Comparison of ENCODE assay signal across 13 cellular contexts in genomic region chr1:235246022-235246948, GRCh38.
DNase-seq lines count a peak whose midpoint lies in the region; ATAC-seq, FAIRE-seq and TF ChIP-seq lines count a peak whose summit lies in the region.
"Had no signal": no experiment of that assay in that cellular context is flagged by ENCODE, and none has a peak within 500 bp of the region (broad histone marks: within the 10 kb centered on the region; RNA-seq: fewer than 3 reads in every experiment).

No MANE protein-coding gene starts in this region.

- no peaks in the 10 kb centered on the region for H3K9me3 Mint-ChIP-seq in CD14-positive monocyte
- no peaks in the 10 kb centered on the region for H3K9me3 Mint-ChIP-seq in central memory CD8-positive, alpha-beta T cell
- H3K9me3 Mint-ChIP-seq: activated B cell treated with CpG ODN at 0.5 μM for 24 hours had no signal

- no peak for TF ChIP-seq POLR2A in GM12892 (IDR thresholded peaks at IDR 0.05; ENCODE audit: low read depth, low read length)

- H3K4me1 Mint-ChIP-seq in CD14-positive monocyte: peaks cover 7% of the 10 kb centered on the region
- peaks cover 26% of the 10 kb centered on the region for H3K4me1 Mint-ChIP-seq in central memory CD8-positive, alpha-beta T cell

- peaks cover 41 to 60% of the 10 kb centered on the region in 2 donors for H3K36me3 Mint-ChIP-seq in CD14-positive monocyte
- H3K36me3 Mint-ChIP-seq in central memory CD8-positive, alpha-beta T cell (ENCODE audit: insufficient read depth): peaks cover 30% of the 10 kb centered on the region

- H3K27ac Mint-ChIP-seq in CD14-positive monocyte: peak overlapping the region in 4 of 7 donors; percentile 18 to 60 (median 50)
- peak overlapping the region; percentile 81 for H3K27ac Mint-ChIP-seq in central memory CD8-positive, alpha-beta T cell (ENCODE audit: low read depth)
- H3K27ac Mint-ChIP-seq: activated B cell treated with CpG ODN at 0.5 μM for 24 hours had no signal

- no peak for TF ChIP-seq CTCF in CD14-positive monocyte (IDR thresholded peaks at IDR 0.05)

- H3K9me3 ChIP-seq in MG63: no peaks in the 10 kb centered on the region
- H3K9me3 ChIP-seq: ascending aorta, transverse colon had no signal

- H3K4me3 ChIP-seq in MG63: no peak overlapping the region
- H3K4me3 ChIP-seq: ascending aorta, transverse colon had no signal

- no peaks in the 10 kb centered on the region for H3K27me3 ChIP-seq in MG63
- H3K27me3 ChIP-seq: ascending aorta, transverse colon had no signal

- no peak for DNase-seq in CD14-positive monocyte (ENCODE audit: low spot score)
- no peak for DNase-seq in GM12892 (ENCODE audit: insufficient read length)
- peak; percentile 26 for DNase-seq in MG63
- no peak for DNase-seq in central memory CD8-positive, alpha-beta T cell (ENCODE audit: low spot score in 2 of 2)
- DNase-seq in HCEC 1CT: no peak
- no peak for DNase-seq in germinal center (ENCODE audit: low spot score)
- no peak for DNase-seq in central memory CD4-positive, alpha-beta T cell
- no peak for DNase-seq in islet precursor cell
- DNase-seq: activated B cell treated with CpG ODN at 0.5 μM for 24 hours, NCI-H1930, transverse colon had no signal

- no peak overlapping the region for H3K4me3 Mint-ChIP-seq in CD14-positive monocyte
- H3K4me3 Mint-ChIP-seq in central memory CD8-positive, alpha-beta T cell: no peak overlapping the region
- H3K4me3 Mint-ChIP-seq: activated B cell treated with CpG ODN at 0.5 μM for 24 hours had no signal

- peaks cover 13% of the 10 kb centered on the region for H3K36me3 ChIP-seq in MG63
- H3K36me3 ChIP-seq: transverse colon had no signal

- FAIRE-seq in GM12892 (lab: Jason Lieb, UNC): peak; percentile 9

- intact Hi-C loops in CD14-positive monocyte (cut with micrococcal nuclease): no loop called here

- no peak for ATAC-seq in central memory CD8-positive, alpha-beta T cell (replicated peaks; ENCODE audit: extremely low read depth, poor library complexity, severe bottlenecking)
- ATAC-seq: HCT116 had no signal

- H3K27me3 Mint-ChIP-seq in CD14-positive monocyte (ENCODE audit: low read depth in 3 of 3): no peaks in the 10 kb centered on the region
- no peaks in the 10 kb centered on the region for H3K27me3 Mint-ChIP-seq in central memory CD8-positive, alpha-beta T cell
- H3K27me3 Mint-ChIP-seq: activated B cell treated with CpG ODN at 0.5 μM for 24 hours had no signal
